In the genomic region with DNA sequence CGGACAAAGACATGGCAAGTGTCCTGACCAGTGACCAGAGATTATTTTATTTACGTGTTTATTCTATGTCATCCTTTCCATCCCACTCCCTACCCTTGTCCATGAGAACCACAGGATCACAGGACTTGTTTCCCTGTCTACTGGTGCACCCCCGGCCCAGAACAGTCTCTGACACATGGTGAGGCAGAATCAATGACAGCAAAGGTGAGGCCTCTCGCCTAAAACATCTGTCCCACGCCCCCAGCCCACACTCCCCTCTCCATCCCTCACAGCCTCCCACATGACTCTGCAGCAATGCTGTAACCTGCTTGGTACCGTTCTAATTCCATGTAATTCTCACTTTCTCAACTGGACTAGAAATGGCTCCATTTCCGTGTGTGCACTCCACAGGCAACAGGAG, we compare ENCODE assay signal across 34 cellular contexts.
"Had no signal": no experiment of that assay in that cellular context is flagged by ENCODE, and none has a peak within 500 bp of the region (broad histone marks: within the 10 kb centered on the region; RNA-seq: fewer than 3 reads in every experiment).

No MANE protein-coding gene starts in this region.

- H3K9me3 ChIP-seq: MG63 had no signal

- H3K36me3 ChIP-seq: MG63 had no signal

- H3K4me3 ChIP-seq: MG63 had no signal

- H3K27me3 ChIP-seq: MG63 had no signal

- DNase-seq: Karpas-422, Kasumi-1, MG63, MM.1S, MV-4-11, NCI-H1048, NCI-H1092, NCI-H1092 treated with DMSO at 0.1 percent for 48 hours, NCI-H1105, NCI-H1105 treated with DMSO at 0.1 percent for 48 hours, NCI-H1417, NCI-H1417 treated with DMSO at 0.1 percent for 48 hours, NCI-H1436, NCI-H1436 treated with DMSO at 0.1 percent for 48 hours, NCI-H146, NCI-H1694, NCI-H1694 treated with DMSO at 0.1 percent for 48 hours, NCI-H187, NCI-H187 treated with DMSO at 0.1 percent for 48 hours, NCI-H1930, NCI-H2029, NCI-H2029 treated with DMSO at 0.1 percent for 48 hours, NCI-H2081, NCI-H2081 treated with DMSO at 0.1 percent for 48 hours, NCI-H2107, NCI-H2171, NCI-H2171 treated with DMSO at 0.1 percent for 48 hours, NCI-H2227 treated with DMSO at 0.1 percent for 48 hours, NCI-H226, NCI-H345, NCI-H446, NCI-H446 treated with DMSO at 0.1 percent for 48 hours, NCI-H510A, NCI-H510A treated with DMSO at 0.1 percent for 48 hours had no signal
